Comparison of ENCODE assay signal across 9 cellular contexts in genomic region chr11:110428956-110429613, GRCh38. TPM values are rescaled to one million over a fixed set of nuclear protein-coding genes. Genes with fewer than 3 reads are reported as not detected.
DNase-seq lines count a peak whose midpoint lies in the region; FAIRE-seq and TF ChIP-seq lines count a peak whose summit lies in the region.
"Had no signal": no experiment of that assay in that cellular context is flagged by ENCODE, and none has a peak within 500 bp of the region (broad histone marks: within the 10 kb centered on the region; RNA-seq: fewer than 3 reads in every experiment).

No MANE protein-coding gene starts in this region.

- dilution Hi-C loops in keratinocyte (cut with MboI; ENCODE audit: extremely low pct_ligation_motif_present, low sequenced_read_pairs), result no loop called here

- no peaks in the 10 kb centered on the region for H3K36me3 Mint-ChIP-seq in activated CD4-positive, alpha-beta T cell treated with anti-CD3 and anti-CD28 coated beads, Interleukin-2, amount 10 ng/mL, durations not matched to agents 24 days and 14 days (ENCODE audit: low read depth)
- H3K36me3 Mint-ChIP-seq in activated T-helper 1 cell treated with anti-CD3 and anti-CD28 coated beads, Interleukin-12 subunit alpha, Interleukin-12 subunit beta, Interleukin-2, Interleukin-4 antibody, amounts not matched to agents 30 ng/mL and 10 ng/mL and 1 ng/mL, durations not matched to agents 14 hours and 24 hours and 36 hours (ENCODE audit: low read depth), result peaks cover 8% of the 10 kb centered on the region

- peaks cover 39% of the 10 kb centered on the region for H3K4me1 Mint-ChIP-seq in activated CD4-positive, alpha-beta T cell treated with anti-CD3 and anti-CD28 coated beads, Interleukin-2, amount 10 ng/mL, durations not matched to agents 24 days and 14 days
- peaks cover 51% of the 10 kb centered on the region for H3K4me1 Mint-ChIP-seq in activated T-helper 1 cell treated with anti-CD3 and anti-CD28 coated beads, Interleukin-12 subunit alpha, Interleukin-12 subunit beta, Interleukin-2, Interleukin-4 antibody, amounts not matched to agents 30 ng/mL and 10 ng/mL and 1 ng/mL, durations not matched to agents 14 hours and 24 hours and 36 hours (ENCODE audit: low read depth)

- H3K9ac ChIP-seq in keratinocyte (ENCODE audit: control insufficient read depth, extremely low read depth, insufficient read depth, low read length), result no peak overlapping the region

- H3K9me3 ChIP-seq in keratinocyte (ENCODE audit: control insufficient read depth, low read depth, low read length), result no peaks in the 10 kb centered on the region
- no peaks in the 10 kb centered on the region for H3K9me3 ChIP-seq in suprapubic skin

- WGBS in suprapubic skin, result 70% methylated on average over 8 of the region's 8 CpGs

- H3K36me3 ChIP-seq in keratinocyte (ENCODE audit: control insufficient read depth in 2 of 2, extremely low read depth in 1 of 2, insufficient read depth in 2 of 2, low read length in 2 of 2) (no peaks in the 10 kb centered on the region), suprapubic skin (no peaks in the 10 kb centered on the region)

- H3K4me3 ChIP-seq in keratinocyte (ENCODE audit: control insufficient read depth in 2 of 3, extremely low read depth in 1 of 3, insufficient read depth in 2 of 3, low read depth in 1 of 3, low read length in 3 of 3) (peak overlapping the region in 2 of 3 experiments; percentile 75 to 76), suprapubic skin (peak overlapping the region; percentile 62)

- TF ChIP-seq CTCF in keratinocyte (optimal IDR thresholded peaks at IDR 0.05 in 1 of 3, IDR thresholded peaks at IDR 0.05 in 1 of 3, conservative IDR thresholded peaks at IDR 0.05 in 1 of 3; ENCODE audit: extremely low read depth in 1 of 3, insufficient read depth in 2 of 3, low read length in 3 of 3), result no peak
- TF ChIP-seq CTCF in suprapubic skin (IDR thresholded peaks at IDR 0.05), result no peak

- peak overlapping the region; percentile 85 for H3K4me3 Mint-ChIP-seq in activated CD4-positive, alpha-beta T cell treated with anti-CD3 and anti-CD28 coated beads, Interleukin-2, amount 10 ng/mL, durations not matched to agents 24 days and 14 days
- H3K4me3 Mint-ChIP-seq in activated T-helper 1 cell treated with anti-CD3 and anti-CD28 coated beads, Interleukin-12 subunit alpha, Interleukin-12 subunit beta, Interleukin-2, Interleukin-4 antibody, amounts not matched to agents 30 ng/mL and 10 ng/mL and 1 ng/mL, durations not matched to agents 14 hours and 24 hours and 36 hours, result peak overlapping the region; percentile 84

- TF ChIP-seq POLR2A in suprapubic skin (IDR thresholded peaks at IDR 0.05), result no peak

- H3K9me3 Mint-ChIP-seq in activated CD4-positive, alpha-beta T cell treated with anti-CD3 and anti-CD28 coated beads, Interleukin-2, amount 10 ng/mL, durations not matched to agents 24 days and 14 days, result no peaks in the 10 kb centered on the region
- no peaks in the 10 kb centered on the region for H3K9me3 Mint-ChIP-seq in activated T-helper 1 cell treated with anti-CD3 and anti-CD28 coated beads, Interleukin-12 subunit alpha, Interleukin-12 subunit beta, Interleukin-2, Interleukin-4 antibody, amounts not matched to agents 30 ng/mL and 10 ng/mL and 1 ng/mL, durations not matched to agents 14 hours and 24 hours and 36 hours

- H3K27ac ChIP-seq in keratinocyte (ENCODE audit: control insufficient read depth, insufficient read depth, low read length) (peak overlapping the region; percentile 48), suprapubic skin (peak overlapping the region; percentile 94)

- H3K27me3 ChIP-seq in keratinocyte (ENCODE audit: control insufficient read depth, extremely low read depth, insufficient read depth, low read length), result no peaks in the 10 kb centered on the region
- no peaks in the 10 kb centered on the region for H3K27me3 ChIP-seq in suprapubic skin

- intact Hi-C loops in activated CD4-positive, alpha-beta T cell treated with anti-CD3 and anti-CD28 coated beads, Interleukin-2, amount 10 ng/mL, durations not matched to agents 24 days and 14 days (cut with micrococcal nuclease), result loop anchor here (1.0 kb wide), 2 partner anchors 56 to 80 kb away; no protein-coding TSS in a partner anchor
- intact Hi-C loops in activated T-helper 1 cell treated with anti-CD3 and anti-CD28 coated beads, Interleukin-12 subunit alpha, Interleukin-12 subunit beta, Interleukin-2, Interleukin-4 antibody, amounts not matched to agents 30 ng/mL and 10 ng/mL and 1 ng/mL, durations not matched to agents 14 hours and 24 hours and 36 hours (cut with micrococcal nuclease), result loop anchor here (1.0 kb wide), 4 partner anchors 24 to 483 kb away; no protein-coding TSS in a partner anchor

- no peaks in the 10 kb centered on the region for H3K9me1 ChIP-seq in keratinocyte (ENCODE audit: control insufficient read depth, extremely low read depth, insufficient read depth, low read length)

- peak overlapping the region; percentile 76 for H3K27ac Mint-ChIP-seq in activated CD4-positive, alpha-beta T cell treated with anti-CD3 and anti-CD28 coated beads, Interleukin-2, amount 10 ng/mL, durations not matched to agents 24 days and 14 days
- peak overlapping the region; percentile 60 for H3K27ac Mint-ChIP-seq in activated T-helper 1 cell treated with anti-CD3 and anti-CD28 coated beads, Interleukin-12 subunit alpha, Interleukin-12 subunit beta, Interleukin-2, Interleukin-4 antibody, amounts not matched to agents 30 ng/mL and 10 ng/mL and 1 ng/mL, durations not matched to agents 14 hours and 24 hours and 36 hours

- H3K79me2 ChIP-seq in keratinocyte (ENCODE audit: control insufficient read depth, insufficient read depth, low read length), result peaks cover 36% of the 10 kb centered on the region

- H3K4me1 ChIP-seq in keratinocyte (ENCODE audit: control insufficient read depth, extremely low read depth, insufficient read depth, low read length) (peaks cover 26% of the 10 kb centered on the region), suprapubic skin (peaks cover 40% of the 10 kb centered on the region)

- FAIRE-seq in keratinocyte (lab: Jason Lieb, UNC), result no peak
- FAIRE-seq: D721Med had no signal

- no peak for TF ChIP-seq EP300 in suprapubic skin (IDR thresholded peaks at IDR 0.05)

- peak overlapping the region; percentile 81 for H3K4me2 ChIP-seq in keratinocyte (ENCODE audit: control insufficient read depth, extremely low read depth, insufficient read depth, low read depth, low read length)

- no peaks in the 10 kb centered on the region for H4K20me1 ChIP-seq in keratinocyte (ENCODE audit: control insufficient read depth, extremely low read depth, insufficient read depth, low read length)

- no peaks in the 10 kb centered on the region for H3K27me3 Mint-ChIP-seq in activated CD4-positive, alpha-beta T cell treated with anti-CD3 and anti-CD28 coated beads, Interleukin-2, amount 10 ng/mL, durations not matched to agents 24 days and 14 days
- H3K27me3 Mint-ChIP-seq in activated T-helper 1 cell treated with anti-CD3 and anti-CD28 coated beads, Interleukin-12 subunit alpha, Interleukin-12 subunit beta, Interleukin-2, Interleukin-4 antibody, amounts not matched to agents 30 ng/mL and 10 ng/mL and 1 ng/mL, durations not matched to agents 14 hours and 24 hours and 36 hours (ENCODE audit: insufficient read depth), result no peaks in the 10 kb centered on the region

- peak; percentile 66 for DNase-seq in activated CD4-positive, alpha-beta T cell treated with anti-CD3 and anti-CD28 coated beads, Interleukin-2, amount 10 ng/mL, durations not matched to agents 24 days and 14 days
- no peak for DNase-seq in activated CD4-positive, alpha-beta T cell treated with anti-CD3 and anti-CD28 coated beads, Interleukin-2, amount 50 U/mL, for 1 hour
- DNase-seq in activated T-helper 1 cell treated with anti-CD3 and anti-CD28 coated beads, Interleukin-12 subunit alpha, Interleukin-12 subunit beta, Interleukin-2, Interleukin-4 antibody, amounts not matched to agents 30 ng/mL and 10 ng/mL and 1 ng/mL, durations not matched to agents 14 hours and 24 hours and 36 hours (ENCODE audit: low spot score), result no peak
- DNase-seq in keratinocyte (ENCODE audit: low read depth, low spot score), result no peak
- no peak for DNase-seq in suprapubic skin (ENCODE audit: low spot score in 2 of 2)
- DNase-seq in NOMO-1 (lab: John Stamatoyannopoulos, UW; ENCODE audit: unreplicated experiment in 2 of 2), result no peak
- no peak for DNase-seq in putamen (ENCODE audit: low spot score)
- no peak for DNase-seq in CD1c-positive myeloid dendritic cell (ENCODE audit: extremely low spot score)

- peak overlapping the region; percentile 74 for H2AFZ ChIP-seq in keratinocyte (ENCODE audit: control insufficient read depth, low read length)

RNA-seq across cellular contexts. Expression of gene FDX1, which starts 0.7 kb away (rescaled TPM):
- total RNA-seq in activated CD4-positive, alpha-beta T cell treated with anti-CD3 and anti-CD28 coated beads, Interleukin-2, amount 10 ng/mL, durations not matched to agents 24 days and 14 days, result 14.2 and 16.4 TPM in 2 replicates
- total RNA-seq in activated T-helper 1 cell treated with anti-CD3 and anti-CD28 coated beads, Interleukin-12 subunit alpha, Interleukin-12 subunit beta, Interleukin-2, Interleukin-4 antibody, amounts not matched to agents 30 ng/mL and 10 ng/mL and 1 ng/mL, durations not matched to agents 14 hours and 24 hours and 36 hours, result 14.2 and 15.9 TPM in 2 replicates
- 6.0 to 9.1 TPM (median 6.2 TPM) in 3 replicates for polyA plus RNA-seq in keratinocyte
- 6.4 TPM for polyA plus RNA-seq in keratinocyte (2011; ENCODE audit: low read depth)
- polyA plus RNA-seq in keratinocyte (2011; cell fraction: cytosol; rRNA removed), result 4.8 and 7.6 TPM in 2 replicates
- polyA plus RNA-seq in keratinocyte (2011; cell fraction: nucleus; rRNA removed), result 2.4 and 3.0 TPM in 2 replicates
- polyA plus RNA-seq in keratinocyte (2012; ENCODE audit: low replicate concordance), result 8.2 and 8.6 TPM in 2 replicates
- polyA minus RNA-seq in keratinocyte, result 0.98 to 3.0 TPM (median 2.0 TPM) in 3 replicates
- polyA minus RNA-seq in keratinocyte (2011; cell fraction: cytosol; rRNA and poly(A)+ RNA removed), result 4.8 TPM
- polyA minus RNA-seq in keratinocyte (2011; cell fraction: nucleus; rRNA and poly(A)+ RNA removed), result 1.2 and 1.7 TPM in 2 replicates
- 10 to 100 TPM in 2 of 4 donors, 1 to 10 TPM in 2; 6.0 to 14.6 (median 8.7) TPM for total RNA-seq in suprapubic skin
